ENCODE assay signal across 22 cellular contexts in genomic region chr15:82995076-82995475, GRCh38.
"Had no signal": no experiment of that assay in that cellular context is flagged by ENCODE, and none has a peak within 500 bp of the region (broad histone marks: within the 10 kb centered on the region; RNA-seq: fewer than 3 reads in every experiment).

No MANE protein-coding gene starts in this region.

- H3K27me3 Mint-ChIP-seq: naive thymus-derived CD8-positive, alpha-beta T cell; progenitor cell of endocrine pancreas; stimulated activated naive B cell treated with anti-CD40 and anti-IgM and Interleukin-4, amounts not matched to agents 10 μg/mL and 1 μg/mL and 100 μg/mL, for 72 hours had no signal

- ATAC-seq: left cardiac atrium; left lung; lower lobe of right lung; naive thymus-derived CD8-positive, alpha-beta T cell; right lobe of liver; stimulated activated naive B cell treated with anti-CD40 and anti-IgM and Interleukin-4, amounts not matched to agents 10 μg/mL and 1 μg/mL and 100 μg/mL, for 72 hours; stimulated activated naive CD8-positive, alpha-beta T cell treated with anti-CD3 and anti-CD28 coated beads, Interleukin-15, Interleukin-2, amounts not matched to agents 100 U/mL and 50 U/mL, for 24 hours had no signal

- DNase-seq: islet precursor cell; left cardiac atrium; left lung; lower lobe of right lung; mammary epithelial cell; mesenchymal stem cell; naive thymus-derived CD8-positive, alpha-beta T cell; nucleus accumbens; ovary; right lobe of liver; stimulated activated CD4-positive, alpha-beta T cell treated with anti-CD3 and anti-CD28 coated beads, Interleukin-1b, Interleukin-23, amount 100 ng/mL, for 48 hours; stimulated activated CD4-positive, alpha-beta T cell treated with anti-CD3 and anti-CD28 coated beads, Interleukin-4, amount 100 ng/mL, for 1 hour; stimulated activated naive B cell treated with anti-CD40 and anti-IgM and Interleukin-4, amounts not matched to agents 10 μg/mL and 1 μg/mL and 100 μg/mL, for 72 hours; stimulated activated naive CD8-positive, alpha-beta T cell treated with anti-CD3 and anti-CD28 coated beads, Interleukin-15, Interleukin-2, amounts not matched to agents 100 U/mL and 50 U/mL, for 24 hours; stomach; testis; thyroid gland; transverse colon; upper lobe of left lung had no signal

- H3K4me1 Mint-ChIP-seq: neural crest cell had no signal

- H3K4me3 Mint-ChIP-seq: naive thymus-derived CD8-positive, alpha-beta T cell; nephron; neural crest cell; stimulated activated naive B cell treated with anti-CD40 and anti-IgM and Interleukin-4, amounts not matched to agents 10 μg/mL and 1 μg/mL and 100 μg/mL, for 72 hours had no signal

- H3K9me3 Mint-ChIP-seq: naive thymus-derived CD8-positive, alpha-beta T cell; nephron; neural crest cell; stimulated activated naive B cell treated with anti-CD40 and anti-IgM and Interleukin-4, amounts not matched to agents 10 μg/mL and 1 μg/mL and 100 μg/mL, for 72 hours had no signal

- H3K27ac Mint-ChIP-seq: nephron; progenitor cell of endocrine pancreas; stimulated activated naive B cell treated with anti-CD40 and anti-IgM and Interleukin-4, amounts not matched to agents 10 μg/mL and 1 μg/mL and 100 μg/mL, for 72 hours had no signal
